ENCODE assay signal across 9 cellular contexts in the genomic region with DNA sequence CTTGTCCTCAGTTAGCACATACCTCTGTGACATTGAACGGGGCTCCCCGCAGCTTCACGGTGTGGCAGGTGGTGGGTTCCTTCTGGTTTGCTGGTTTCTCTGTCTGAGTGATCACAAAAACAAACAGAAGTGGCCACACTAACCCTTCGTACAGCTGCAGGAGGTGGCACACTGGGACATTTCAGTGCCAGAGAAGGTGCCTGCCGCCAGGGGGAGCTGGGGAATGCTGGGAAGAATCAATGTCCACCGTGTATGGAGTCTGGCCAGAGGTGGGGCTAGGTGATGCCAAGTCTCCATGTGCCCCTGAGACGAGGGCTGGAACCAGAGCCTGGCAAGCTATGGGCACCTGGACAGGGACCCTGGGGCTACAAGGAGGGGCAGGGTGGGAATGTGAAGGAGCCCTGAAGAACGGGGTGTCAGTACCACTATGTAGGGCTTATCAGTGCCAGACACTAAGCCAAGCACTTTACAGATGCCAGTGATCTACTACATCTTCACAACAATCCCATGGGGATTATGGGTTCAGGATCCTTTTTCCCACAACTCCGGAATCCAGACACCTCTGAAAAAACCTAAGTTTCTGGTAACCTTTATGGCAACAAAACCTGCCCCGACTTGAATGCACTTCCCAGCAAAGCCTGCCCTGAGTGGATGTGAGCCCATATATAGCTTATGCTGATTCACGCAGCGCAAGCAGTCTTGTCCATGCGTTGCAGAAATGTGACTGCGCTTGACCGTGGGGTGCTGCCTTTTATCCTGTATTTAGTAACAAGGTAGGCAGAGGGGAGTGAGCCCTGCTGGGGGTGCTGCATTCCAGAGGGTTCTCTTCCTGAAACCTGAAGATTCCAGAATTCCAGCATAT. TPM values are rescaled to one million over a fixed set of nuclear protein-coding genes. Genes with fewer than 3 reads are reported as not detected.
DNase-seq lines count a peak whose midpoint lies in the region; ATAC-seq and TF ChIP-seq lines count a peak whose summit lies in the region.
"Had no signal": no experiment of that assay in that cellular context is flagged by ENCODE, and none has a peak within 500 bp of the region (broad histone marks: within the 10 kb centered on the region; RNA-seq: fewer than 3 reads in every experiment).

No MANE protein-coding gene starts in this region.

- no peaks in the 10 kb centered on the region for H4K20me1 ChIP-seq in OCI-LY1 (ENCODE audit: insufficient read depth, low read length)

- H3F3A ChIP-seq in OCI-LY1 (ENCODE audit: insufficient read depth, low read length), result no peaks in the 10 kb centered on the region

- H3K27ac ChIP-seq in cardiac muscle cell (no peak overlapping the region), OCI-LY1 (ENCODE audit: low read depth, low read length, poor library complexity, severe bottlenecking) (no peak overlapping the region), endodermal cell (ENCODE audit: low read depth, low read length) (no peak overlapping the region), transverse colon (no peak overlapping the region), spleen (no peak overlapping the region)
- H3K27ac ChIP-seq: epithelial cell of prostate had no signal

- peaks cover 7% of the 10 kb centered on the region for H3K36me3 ChIP-seq in cardiac muscle cell
- H3K36me3 ChIP-seq in OCI-LY1 (ENCODE audit: insufficient read depth, low read length), result peaks cover 52% of the 10 kb centered on the region
- peaks cover 65% of the 10 kb centered on the region for H3K36me3 ChIP-seq in endodermal cell (ENCODE audit: control insufficient read depth, insufficient read depth, low read length)
- peaks cover 0 to 55% (median 26%) of the 10 kb centered on the region in 4 donors for H3K36me3 ChIP-seq in transverse colon
- H3K36me3 ChIP-seq in spleen, result peaks cover 10 to 100% (median 95%) of the 10 kb centered on the region in 6 donors

- 83 to 87% methylated on average over 14 to 15 of the region's 15 CpGs for WGBS in endodermal cell (ENCODE audit: insufficient coverage in 1 of 2, insufficient read length in 1 of 2), 2 experiments
- 46 to 83% methylated on average over 5 to 15 of the region's 15 CpGs for WGBS in transverse colon (ENCODE audit: low coverage in 1 of 2), 2 donors
- WGBS in spleen, 5 donors, result 83 to 88% (median 87%) methylated on average over 15 of the region's 15 CpGs

- peaks cover 61% of the 10 kb centered on the region for H3K36me3 Mint-ChIP-seq in endodermal cell (ENCODE audit: low read depth)

- H3K9ac ChIP-seq in OCI-LY1 (ENCODE audit: low read length), result no peak overlapping the region
- no peak overlapping the region for H3K9ac ChIP-seq in endodermal cell (ENCODE audit: extremely low read depth, low read length, poor library complexity, severe bottlenecking)

- H3K9me3 ChIP-seq in cardiac muscle cell (ENCODE audit: low read depth), result no peaks in the 10 kb centered on the region
- no peaks in the 10 kb centered on the region for H3K9me3 ChIP-seq in OCI-LY1 (ENCODE audit: low read length)
- no peaks in the 10 kb centered on the region for H3K9me3 ChIP-seq in endodermal cell (ENCODE audit: control insufficient read depth, low read length)
- H3K9me3 ChIP-seq in transverse colon, result no peaks in the 10 kb centered on the region
- no peaks in the 10 kb centered on the region for H3K9me3 ChIP-seq in spleen

- intact Hi-C loops in left cardiac atrium (cut with DNase I) (no loop called here), transverse colon (cut with DNase I; ENCODE audit: low total_unique reads) (no loop called here), spleen (cut with DNase I; ENCODE audit: low total_unique reads) (no loop called here)

- H3K4me2 ChIP-seq in OCI-LY1 (ENCODE audit: low read length), result no peak overlapping the region

- H3K27ac Mint-ChIP-seq in endodermal cell, result peak overlapping the region; percentile 84

- TF ChIP-seq POLR2A in transverse colon (IDR thresholded peaks at IDR 0.05) (no peak), spleen (IDR thresholded peaks at IDR 0.05) (no peak)

- H3K9me2 ChIP-seq in OCI-LY1 (ENCODE audit: low read depth, low read length), result no peaks in the 10 kb centered on the region

- H3K4me1 ChIP-seq in cardiac muscle cell (ENCODE audit: low read depth) (no peaks in the 10 kb centered on the region), OCI-LY1 (ENCODE audit: insufficient read depth, low read length, severe bottlenecking) (no peaks in the 10 kb centered on the region), endodermal cell (ENCODE audit: control insufficient read depth, insufficient read depth, low read length) (no peaks in the 10 kb centered on the region), transverse colon (no peaks in the 10 kb centered on the region), spleen (no peaks in the 10 kb centered on the region)

- no peak overlapping the region for H3K4me3 ChIP-seq in cardiac muscle cell
- H3K4me3 ChIP-seq in OCI-LY1 (ENCODE audit: low read depth, low read length, poor library complexity, severe bottlenecking), result no peak overlapping the region
- H3K4me3 ChIP-seq in endodermal cell (ENCODE audit: low read length), result no peak overlapping the region
- H3K4me3 ChIP-seq in transverse colon, result no peak overlapping the region
- no peak overlapping the region for H3K4me3 ChIP-seq in spleen

- TF ChIP-seq EP300 in transverse colon (IDR thresholded peaks at IDR 0.05; ENCODE audit: low read depth), result no peak

- no peak overlapping the region for H2AFZ ChIP-seq in OCI-LY1 (ENCODE audit: low read length)

- no peak overlapping the region for H3K4me3 Mint-ChIP-seq in endodermal cell

- no peaks in the 10 kb centered on the region for H3K27me3 Mint-ChIP-seq in endodermal cell (ENCODE audit: insufficient read depth)

- no peaks in the 10 kb centered on the region for H3K9me3 Mint-ChIP-seq in endodermal cell

- no peaks in the 10 kb centered on the region for H3K79me2 ChIP-seq in OCI-LY1 (ENCODE audit: insufficient read depth, low read length)

- H3K4me1 Mint-ChIP-seq in endodermal cell, result no peaks in the 10 kb centered on the region

- ATAC-seq in left cardiac atrium (no peak), HG03139 (IDR thresholded peaks at IDR 0.05; ENCODE audit: unreplicated experiment) (no peak), GM19328 (IDR thresholded peaks at IDR 0.05; ENCODE audit: unreplicated experiment) (no peak)

- DNase-seq in cardiac muscle cell (ENCODE audit: low read depth in 1 of 2, low spot score in 1 of 2) (peak; percentile 10 to 18), left cardiac atrium (no peak), endodermal cell (peak; percentile 94), transverse colon (peak; percentile 22), spleen (no peak)

- H3K27me3 ChIP-seq in cardiac muscle cell (no peaks in the 10 kb centered on the region), OCI-LY1 (ENCODE audit: insufficient read depth, low read length) (no peaks in the 10 kb centered on the region), endodermal cell (ENCODE audit: control insufficient read depth, insufficient read depth, low read length, poor library complexity, severe bottlenecking) (no peaks in the 10 kb centered on the region), transverse colon (no peaks in the 10 kb centered on the region), spleen (replicated peaks in 1 of 7) (no peaks in the 10 kb centered on the region)

- in situ Hi-C loops in transverse colon (cut with MboI; ENCODE audit: low pct_ligation_motif_present in 1 of 4, low pct_unique_long_range_greater_than_20kb in 1 of 4, low sequenced_read_pairs in 3 of 4), result loop anchor here in 1 of 4 donors (25.0 kb wide), 1 partner anchor 1957 kb away; no protein-coding TSS in a partner anchor

- TF ChIP-seq CTCF in cardiac muscle cell (IDR thresholded peaks at IDR 0.05; ENCODE audit: low read depth, low read length) (peak; percentile 51), OCI-LY1 (IDR thresholded peaks at IDR 0.05; ENCODE audit: low read length) (peak; percentile 59), endodermal cell (conservative IDR thresholded peaks at IDR 0.05) (peak; percentile 81), transverse colon (IDR thresholded peaks at IDR 0.05) (peak in 4 of 5 experiments; percentile 22 to 38 (median 35)), spleen (IDR thresholded peaks at IDR 0.05 in 8 of 11, conservative IDR thresholded peaks at IDR 0.05 in 3 of 11) (no peak)

RNA-seq across cellular contexts. Expression of gene RBM19, which starts 10.8 kb away (rescaled TPM):
- total RNA-seq in cardiac muscle cell (28.1 and 30.8 TPM in 2 replicates), left cardiac atrium (10 to 100 TPM; 18.1 to 18.8 TPM), endodermal cell (10 to 100 TPM; 38.6 to 43.1 TPM), transverse colon (10 to 100 TPM; 24.3 to 96.1 (median 28.7) TPM), spleen (10 to 100 TPM; 29.1 to 46.7 (median 34.8) TPM)
- polyA plus RNA-seq in cardiac muscle cell (21.1 and 31.0 TPM in 2 replicates), spleen (10 to 100 TPM; 13.6 to 22.5 (median 15.7) TPM)
- 21.8 TPM for polyA plus RNA-seq in endodermal cell (2013, experiment 1 of 2)
- 19.9 TPM for polyA plus RNA-seq in endodermal cell (2013, experiment 2 of 2)

Comparison
In these comparisons a context has a peak if more than half of its experiments do, and no peak if none do; other contexts are left out.
1. DNase-seq: peak in cardiac muscle cell (2 of 2), endodermal cell (single experiment) and transverse colon (single experiment); none in left cardiac atrium (single experiment) and spleen (single experiment).
2. CTCF ChIP-seq: peak in cardiac muscle cell (single experiment), OCI-LY1 (single experiment), endodermal cell (single experiment) and transverse colon (4 of 5); none in spleen (0 of 11).